ENCODE assay signal across 1 cellular context in the genomic region with DNA sequence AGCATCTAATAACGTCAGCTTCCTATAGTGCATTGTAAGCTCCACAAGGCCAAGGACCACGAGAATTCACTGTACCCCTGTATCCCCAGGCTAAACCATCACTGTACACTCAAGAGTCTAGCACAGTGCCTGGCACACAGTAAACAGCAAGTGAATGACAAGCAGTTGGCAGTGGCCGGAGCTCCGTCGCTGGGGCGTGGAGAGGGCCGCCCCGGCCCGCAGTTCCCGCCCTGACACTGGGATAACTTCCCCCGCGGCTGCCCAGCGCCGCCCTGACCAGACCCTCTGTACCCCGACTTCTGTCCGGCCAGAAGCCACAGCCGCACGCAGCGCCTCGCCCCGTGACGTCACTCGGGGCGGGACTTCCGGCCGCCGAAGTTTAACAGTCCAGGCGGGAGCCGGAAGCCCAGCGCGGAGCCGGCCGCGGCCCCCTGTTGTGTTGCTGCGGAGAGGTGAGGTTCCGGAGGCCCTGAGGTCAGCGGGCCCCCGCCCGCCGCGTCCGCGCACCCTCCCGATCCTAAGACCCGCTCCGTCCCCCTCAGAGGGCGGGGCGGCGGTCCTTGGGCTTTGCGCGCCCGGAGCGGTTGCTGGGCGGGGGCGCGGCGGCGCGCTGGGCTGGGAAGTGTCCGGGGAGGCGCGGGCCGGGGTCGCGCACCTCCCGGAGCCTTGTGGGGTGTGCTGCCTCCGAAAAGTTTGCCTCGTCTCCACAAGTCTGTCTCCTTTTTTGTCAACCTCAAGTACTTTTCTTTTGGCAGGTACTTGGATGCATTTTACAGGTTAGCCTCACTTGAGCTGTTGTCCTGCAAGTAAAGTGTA.
TF ChIP-seq lines count a peak whose summit lies in the region.

A gene with protein sequence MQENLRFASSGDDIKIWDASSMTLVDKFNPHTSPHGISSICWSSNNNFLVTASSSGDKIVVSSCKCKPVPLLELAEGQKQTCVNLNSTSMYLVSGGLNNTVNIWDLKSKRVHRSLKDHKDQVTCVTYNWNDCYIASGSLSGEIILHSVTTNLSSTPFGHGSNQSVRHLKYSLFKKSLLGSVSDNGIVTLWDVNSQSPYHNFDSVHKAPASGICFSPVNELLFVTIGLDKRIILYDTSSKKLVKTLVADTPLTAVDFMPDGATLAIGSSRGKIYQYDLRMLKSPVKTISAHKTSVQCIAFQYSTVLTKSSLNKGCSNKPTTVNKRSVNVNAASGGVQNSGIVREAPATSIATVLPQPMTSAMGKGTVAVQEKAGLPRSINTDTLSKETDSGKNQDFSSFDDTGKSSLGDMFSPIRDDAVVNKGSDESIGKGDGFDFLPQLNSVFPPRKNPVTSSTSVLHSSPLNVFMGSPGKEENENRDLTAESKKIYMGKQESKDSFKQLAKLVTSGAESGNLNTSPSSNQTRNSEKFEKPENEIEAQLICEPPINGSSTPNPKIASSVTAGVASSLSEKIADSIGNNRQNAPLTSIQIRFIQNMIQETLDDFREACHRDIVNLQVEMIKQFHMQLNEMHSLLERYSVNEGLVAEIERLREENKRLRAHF (plus strand): TSS at position 409 of the 816 bp plus-strand sequence. CDS start 2,503 bp downstream, outside the sequence.

TF ChIP-seq in K562, 482 proteins besides CTCF, POLR2A, EP300 and RAD21 (continued from another document and continues in another):
- TF ChIP-seq, protein P1, sequence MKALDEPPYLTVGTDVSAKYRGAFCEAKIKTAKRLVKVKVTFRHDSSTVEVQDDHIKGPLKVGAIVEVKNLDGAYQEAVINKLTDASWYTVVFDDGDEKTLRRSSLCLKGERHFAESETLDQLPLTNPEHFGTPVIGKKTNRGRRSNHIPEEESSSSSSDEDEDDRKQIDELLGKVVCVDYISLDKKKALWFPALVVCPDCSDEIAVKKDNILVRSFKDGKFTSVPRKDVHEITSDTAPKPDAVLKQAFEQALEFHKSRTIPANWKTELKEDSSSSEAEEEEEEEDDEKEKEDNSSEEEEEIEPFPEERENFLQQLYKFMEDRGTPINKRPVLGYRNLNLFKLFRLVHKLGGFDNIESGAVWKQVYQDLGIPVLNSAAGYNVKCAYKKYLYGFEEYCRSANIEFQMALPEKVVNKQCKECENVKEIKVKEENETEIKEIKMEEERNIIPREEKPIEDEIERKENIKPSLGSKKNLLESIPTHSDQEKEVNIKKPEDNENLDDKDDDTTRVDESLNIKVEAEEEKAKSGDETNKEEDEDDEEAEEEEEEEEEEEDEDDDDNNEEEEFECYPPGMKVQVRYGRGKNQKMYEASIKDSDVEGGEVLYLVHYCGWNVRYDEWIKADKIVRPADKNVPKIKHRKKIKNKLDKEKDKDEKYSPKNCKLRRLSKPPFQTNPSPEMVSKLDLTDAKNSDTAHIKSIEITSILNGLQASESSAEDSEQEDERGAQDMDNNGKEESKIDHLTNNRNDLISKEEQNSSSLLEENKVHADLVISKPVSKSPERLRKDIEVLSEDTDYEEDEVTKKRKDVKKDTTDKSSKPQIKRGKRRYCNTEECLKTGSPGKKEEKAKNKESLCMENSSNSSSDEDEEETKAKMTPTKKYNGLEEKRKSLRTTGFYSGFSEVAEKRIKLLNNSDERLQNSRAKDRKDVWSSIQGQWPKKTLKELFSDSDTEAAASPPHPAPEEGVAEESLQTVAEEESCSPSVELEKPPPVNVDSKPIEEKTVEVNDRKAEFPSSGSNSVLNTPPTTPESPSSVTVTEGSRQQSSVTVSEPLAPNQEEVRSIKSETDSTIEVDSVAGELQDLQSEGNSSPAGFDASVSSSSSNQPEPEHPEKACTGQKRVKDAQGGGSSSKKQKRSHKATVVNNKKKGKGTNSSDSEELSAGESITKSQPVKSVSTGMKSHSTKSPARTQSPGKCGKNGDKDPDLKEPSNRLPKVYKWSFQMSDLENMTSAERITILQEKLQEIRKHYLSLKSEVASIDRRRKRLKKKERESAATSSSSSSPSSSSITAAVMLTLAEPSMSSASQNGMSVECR (CRISPR knock-in tag; IDR thresholded peaks at IDR 0.05), result 0 out of 2 replicates have a peak, but pooled peaks have one; percentile 6
- TF ChIP-seq, protein P2, sequence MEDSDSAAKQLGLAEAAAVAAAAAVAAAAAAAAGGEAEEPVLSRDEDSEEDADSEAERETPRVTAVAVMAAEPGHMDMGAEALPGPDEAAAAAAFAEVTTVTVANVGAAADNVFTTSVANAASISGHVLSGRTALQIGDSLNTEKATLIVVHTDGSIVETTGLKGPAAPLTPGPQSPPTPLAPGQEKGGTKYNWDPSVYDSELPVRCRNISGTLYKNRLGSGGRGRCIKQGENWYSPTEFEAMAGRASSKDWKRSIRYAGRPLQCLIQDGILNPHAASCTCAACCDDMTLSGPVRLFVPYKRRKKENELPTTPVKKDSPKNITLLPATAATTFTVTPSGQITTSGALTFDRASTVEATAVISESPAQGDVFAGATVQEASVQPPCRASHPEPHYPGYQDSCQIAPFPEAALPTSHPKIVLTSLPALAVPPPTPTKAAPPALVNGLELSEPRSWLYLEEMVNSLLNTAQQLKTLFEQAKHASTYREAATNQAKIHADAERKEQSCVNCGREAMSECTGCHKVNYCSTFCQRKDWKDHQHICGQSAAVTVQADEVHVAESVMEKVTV (CRISPR knock-in tag; IDR thresholded peaks at IDR 0.05), result no peak
- TF ChIP-seq, protein P3, sequence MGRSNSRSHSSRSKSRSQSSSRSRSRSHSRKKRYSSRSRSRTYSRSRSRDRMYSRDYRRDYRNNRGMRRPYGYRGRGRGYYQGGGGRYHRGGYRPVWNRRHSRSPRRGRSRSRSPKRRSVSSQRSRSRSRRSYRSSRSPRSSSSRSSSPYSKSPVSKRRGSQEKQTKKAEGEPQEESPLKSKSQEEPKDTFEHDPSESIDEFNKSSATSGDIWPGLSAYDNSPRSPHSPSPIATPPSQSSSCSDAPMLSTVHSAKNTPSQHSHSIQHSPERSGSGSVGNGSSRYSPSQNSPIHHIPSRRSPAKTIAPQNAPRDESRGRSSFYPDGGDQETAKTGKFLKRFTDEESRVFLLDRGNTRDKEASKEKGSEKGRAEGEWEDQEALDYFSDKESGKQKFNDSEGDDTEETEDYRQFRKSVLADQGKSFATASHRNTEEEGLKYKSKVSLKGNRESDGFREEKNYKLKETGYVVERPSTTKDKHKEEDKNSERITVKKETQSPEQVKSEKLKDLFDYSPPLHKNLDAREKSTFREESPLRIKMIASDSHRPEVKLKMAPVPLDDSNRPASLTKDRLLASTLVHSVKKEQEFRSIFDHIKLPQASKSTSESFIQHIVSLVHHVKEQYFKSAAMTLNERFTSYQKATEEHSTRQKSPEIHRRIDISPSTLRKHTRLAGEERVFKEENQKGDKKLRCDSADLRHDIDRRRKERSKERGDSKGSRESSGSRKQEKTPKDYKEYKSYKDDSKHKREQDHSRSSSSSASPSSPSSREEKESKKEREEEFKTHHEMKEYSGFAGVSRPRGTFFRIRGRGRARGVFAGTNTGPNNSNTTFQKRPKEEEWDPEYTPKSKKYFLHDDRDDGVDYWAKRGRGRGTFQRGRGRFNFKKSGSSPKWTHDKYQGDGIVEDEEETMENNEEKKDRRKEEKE (IDR thresholded peaks at IDR 0.05; ENCODE audit: borderline replicate concordance in 1 of 2, control insufficient read depth in 1 of 2, low read depth in 2 of 2, low read length in 1 of 2), result no peak
- TF ChIP-seq CBX8 (IDR thresholded peaks at IDR 0.05; ENCODE audit: borderline replicate concordance, extremely low read depth, low read depth, low read length, poor library complexity, severe bottlenecking), result no peak
- TF ChIP-seq SIRT6 (IDR thresholded peaks at IDR 0.05; ENCODE audit: low read depth, low read length), result no peak
- TF ChIP-seq, protein P4, sequence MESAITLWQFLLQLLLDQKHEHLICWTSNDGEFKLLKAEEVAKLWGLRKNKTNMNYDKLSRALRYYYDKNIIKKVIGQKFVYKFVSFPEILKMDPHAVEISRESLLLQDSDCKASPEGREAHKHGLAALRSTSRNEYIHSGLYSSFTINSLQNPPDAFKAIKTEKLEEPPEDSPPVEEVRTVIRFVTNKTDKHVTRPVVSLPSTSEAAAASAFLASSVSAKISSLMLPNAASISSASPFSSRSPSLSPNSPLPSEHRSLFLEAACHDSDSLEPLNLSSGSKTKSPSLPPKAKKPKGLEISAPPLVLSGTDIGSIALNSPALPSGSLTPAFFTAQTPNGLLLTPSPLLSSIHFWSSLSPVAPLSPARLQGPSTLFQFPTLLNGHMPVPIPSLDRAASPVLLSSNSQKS (CRISPR knock-in tag; IDR thresholded peaks at IDR 0.05), result no peak
- TF ChIP-seq TRIM24 (IDR thresholded peaks at IDR 0.05), result peak in 1 of 2 experiments; percentile 27; a peak in 1 of 4 replicates
- peak; percentile 46; the same call in 1 of the 2 replicates for TF ChIP-seq SOX6 (IDR thresholded peaks at IDR 0.05)
- TF ChIP-seq, protein P5, sequence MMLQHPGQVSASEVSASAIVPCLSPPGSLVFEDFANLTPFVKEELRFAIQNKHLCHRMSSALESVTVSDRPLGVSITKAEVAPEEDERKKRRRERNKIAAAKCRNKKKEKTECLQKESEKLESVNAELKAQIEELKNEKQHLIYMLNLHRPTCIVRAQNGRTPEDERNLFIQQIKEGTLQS (IDR thresholded peaks at IDR 0.05), result peak; percentile 93
- TF ChIP-seq, protein P5 (CRISPR knock-in tag; conservative IDR thresholded peaks at IDR 0.05), result no peak
- peak; percentile 15; the same call in 1 of the 2 replicates for TF ChIP-seq ZNF134 (CRISPR knock-in tag; conservative IDR thresholded peaks at IDR 0.05)
- TF ChIP-seq HNRNPUL1 (IDR thresholded peaks at IDR 0.05; ENCODE audit: low read length), result no peak
- TF ChIP-seq POU5F1 (IDR thresholded peaks at IDR 0.05; ENCODE audit: borderline replicate concordance, low read depth, low read length, partially characterized antibody), result no peak
- TF ChIP-seq NONO (IDR thresholded peaks at IDR 0.05; ENCODE audit: low read depth in 2 of 2, low read length in 1 of 2), result 0 out of 4 replicates have a peak, but pooled peaks have one; percentile 39 to 47
- TF ChIP-seq PTTG1 (tag; IDR thresholded peaks at IDR 0.05; ENCODE audit: low read depth), result no peak
- peak; percentile 87 for TF ChIP-seq CREB1 (IDR thresholded peaks at IDR 0.05)
- peak; percentile 93 for TF ChIP-seq CREB1 (CRISPR knock-in tag; IDR thresholded peaks at IDR 0.05)
- TF ChIP-seq POLR3G (IDR thresholded peaks at IDR 0.05; ENCODE audit: extremely low read depth, insufficient read length, insufficient replicate concordance), result no peak
- TF ChIP-seq, protein P6, sequence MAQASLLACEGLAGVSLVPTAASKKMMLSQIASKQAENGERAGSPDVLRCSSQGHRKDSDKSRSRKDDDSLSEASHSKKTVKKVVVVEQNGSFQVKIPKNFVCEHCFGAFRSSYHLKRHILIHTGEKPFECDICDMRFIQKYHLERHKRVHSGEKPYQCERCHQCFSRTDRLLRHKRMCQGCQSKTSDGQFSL (CRISPR knock-in tag; IDR thresholded peaks at IDR 0.05), result no peak
- TF ChIP-seq, protein P6 (tag; IDR thresholded peaks at IDR 0.05), result no peak
- TF ChIP-seq ZNF707 (CRISPR knock-in tag; conservative IDR thresholded peaks at IDR 0.05), result no peak
- TF ChIP-seq GTF2F1 (IDR thresholded peaks at IDR 0.05; ENCODE audit: low read depth, low read length), result no peak
- no peak for TF ChIP-seq CBFA2T3 (IDR thresholded peaks at IDR 0.05)
- TF ChIP-seq, protein P7, sequence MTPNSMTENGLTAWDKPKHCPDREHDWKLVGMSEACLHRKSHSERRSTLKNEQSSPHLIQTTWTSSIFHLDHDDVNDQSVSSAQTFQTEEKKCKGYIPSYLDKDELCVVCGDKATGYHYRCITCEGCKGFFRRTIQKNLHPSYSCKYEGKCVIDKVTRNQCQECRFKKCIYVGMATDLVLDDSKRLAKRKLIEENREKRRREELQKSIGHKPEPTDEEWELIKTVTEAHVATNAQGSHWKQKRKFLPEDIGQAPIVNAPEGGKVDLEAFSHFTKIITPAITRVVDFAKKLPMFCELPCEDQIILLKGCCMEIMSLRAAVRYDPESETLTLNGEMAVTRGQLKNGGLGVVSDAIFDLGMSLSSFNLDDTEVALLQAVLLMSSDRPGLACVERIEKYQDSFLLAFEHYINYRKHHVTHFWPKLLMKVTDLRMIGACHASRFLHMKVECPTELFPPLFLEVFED (CRISPR knock-in tag; conservative IDR thresholded peaks at IDR 0.05), result no peak
- peak; percentile 75 for TF ChIP-seq ELF1 (tag; IDR thresholded peaks at IDR 0.05)
- TF ChIP-seq E2F3 (CRISPR knock-in tag; IDR thresholded peaks at IDR 0.05), result 0 out of 2 replicates have a peak, but pooled peaks have one; percentile 27
- TF ChIP-seq, protein P8, sequence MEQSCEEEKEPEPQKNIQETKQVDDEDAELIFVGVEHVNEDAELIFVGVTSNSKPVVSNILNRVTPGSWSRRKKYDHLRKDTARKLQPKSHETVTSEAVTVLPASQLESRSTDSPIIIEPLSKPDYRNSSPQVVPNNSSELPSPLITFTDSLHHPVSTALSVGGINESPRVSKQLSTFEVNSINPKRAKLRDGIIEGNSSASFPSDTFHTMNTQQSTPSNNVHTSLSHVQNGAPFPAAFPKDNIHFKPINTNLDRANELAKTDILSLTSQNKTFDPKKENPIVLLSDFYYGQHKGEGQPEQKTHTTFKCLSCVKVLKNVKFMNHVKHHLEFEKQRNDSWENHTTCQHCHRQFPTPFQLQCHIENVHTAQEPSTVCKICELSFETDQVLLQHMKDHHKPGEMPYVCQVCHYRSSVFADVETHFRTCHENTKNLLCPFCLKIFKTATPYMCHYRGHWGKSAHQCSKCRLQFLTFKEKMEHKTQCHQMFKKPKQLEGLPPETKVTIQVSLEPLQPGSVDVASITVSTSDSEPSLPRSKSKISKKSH (CRISPR knock-in tag; IDR thresholded peaks at IDR 0.05), result no peak
- no peak for TF ChIP-seq GTF2A2 (tag; IDR thresholded peaks at IDR 0.05)
- no peak for TF ChIP-seq CEBPG (CRISPR knock-in tag; IDR thresholded peaks at IDR 0.05)
- no peak for TF ChIP-seq CEBPG (tag; conservative IDR thresholded peaks at IDR 0.05 in 1 of 2, IDR thresholded peaks at IDR 0.05 in 1 of 2)
- peak; percentile 83 for TF ChIP-seq KAT7 (CRISPR knock-in tag; IDR thresholded peaks at IDR 0.05; ENCODE audit: borderline replicate concordance)
- no peak for TF ChIP-seq PPARD (CRISPR knock-in tag; IDR thresholded peaks at IDR 0.05)
